16 cellular contexts compared by ENCODE assay signal in the genomic region with DNA sequence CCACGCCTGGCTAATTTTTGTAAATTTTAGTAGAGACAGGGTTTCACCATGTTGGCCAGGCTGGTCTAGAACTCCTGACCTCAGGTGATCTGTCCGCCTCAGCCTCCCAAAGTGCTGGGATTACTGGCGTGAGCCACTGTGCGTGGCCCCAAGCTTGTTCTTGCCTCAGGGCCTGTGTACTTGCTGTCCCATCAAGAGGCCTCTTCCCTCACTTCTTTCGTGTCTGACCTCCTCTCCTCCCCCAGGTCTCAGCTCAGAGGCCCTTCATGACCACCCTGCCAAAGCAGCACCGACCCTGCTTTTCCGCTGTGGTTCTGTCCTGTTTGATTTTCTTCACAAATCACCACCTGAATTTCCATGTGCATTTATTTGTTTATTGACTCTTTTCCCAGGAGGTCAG.
"Had no signal": no experiment of that assay in that cellular context is flagged by ENCODE, and none has a peak within 500 bp of the region (broad histone marks: within the 10 kb centered on the region; RNA-seq: fewer than 3 reads in every experiment).

No MANE protein-coding gene starts in this region.

- H3K4me3 ChIP-seq: breast epithelium, mucosa of descending colon, stomach, thoracic aorta, vagina had no signal

- ATAC-seq: activated CD8-positive, alpha-beta T cell treated with anti-CD3 and anti-CD28 coated beads for 36 hours; foreskin keratinocyte; left colon; mucosa of descending colon; natural killer cell had no signal

- H3K4me3 Mint-ChIP-seq: activated CD8-positive, alpha-beta T cell treated with anti-CD3 and anti-CD28 coated beads for 36 hours; activated naive CD4-positive, alpha-beta T cell treated with anti-CD3 and anti-CD28 coated beads for 36 hours; immature natural killer cell; natural killer cell had no signal

- H3K9me3 ChIP-seq: breast epithelium, mucosa of descending colon, stomach, thoracic aorta, vagina had no signal

- H3K27me3 Mint-ChIP-seq: activated CD8-positive, alpha-beta T cell treated with anti-CD3 and anti-CD28 coated beads for 36 hours had no signal

- H3K27ac Mint-ChIP-seq: activated CD8-positive, alpha-beta T cell treated with anti-CD3 and anti-CD28 coated beads for 36 hours; activated naive CD4-positive, alpha-beta T cell treated with anti-CD3 and anti-CD28 coated beads for 36 hours had no signal

- DNase-seq: activated CD8-positive, alpha-beta memory T cell treated with anti-CD3 and anti-CD28 coated beads, Interleukin-2, amount 50 U/mL, for 48 hours; activated CD8-positive, alpha-beta T cell treated with anti-CD3 and anti-CD28 coated beads for 36 hours; activated naive CD4-positive, alpha-beta T cell treated with anti-CD3 and anti-CD28 coated beads for 36 hours; foreskin keratinocyte; immature natural killer cell; left colon; natural killer cell; nucleus accumbens; stimulated activated CD4-positive, alpha-beta T cell treated with anti-CD3 and anti-CD28 coated beads, Interleukin-2, amount 100 ng/mL, for 48 hours; stimulated activated CD8-positive, alpha-beta memory T cell treated with anti-CD3 and anti-CD28 coated beads, Interleukin-4, amount 100 ng/mL, for 48 hours; stomach; T-helper 2 cell had no signal

- H3K27me3 ChIP-seq: breast epithelium, foreskin keratinocyte, stomach, vagina had no signal

- H3K4me1 ChIP-seq: breast epithelium had no signal

- H3K27ac ChIP-seq: foreskin keratinocyte, thoracic aorta, vagina had no signal

- H3K9me3 Mint-ChIP-seq: activated CD8-positive, alpha-beta T cell treated with anti-CD3 and anti-CD28 coated beads for 36 hours; activated naive CD4-positive, alpha-beta T cell treated with anti-CD3 and anti-CD28 coated beads for 36 hours; immature natural killer cell; natural killer cell had no signal
